Comparison of ENCODE assay signal across 10 cellular contexts in genomic region chr13:105442941-105443340, GRCh38. TPM values are rescaled to one million over a fixed set of nuclear protein-coding genes. Genes with fewer than 3 reads are reported as not detected.
DNase-seq lines count a peak whose midpoint lies in the region; ATAC-seq and TF ChIP-seq lines count a peak whose summit lies in the region.
"Had no signal": no experiment of that assay in that cellular context is flagged by ENCODE, and none has a peak within 500 bp of the region (broad histone marks: within the 10 kb centered on the region; RNA-seq: fewer than 3 reads in every experiment).

No MANE protein-coding gene starts in this region.

- TF ChIP-seq POLR2A in gastrocnemius medialis (IDR thresholded peaks at IDR 0.05) = no peak

- H3K9me3 ChIP-seq in gastrocnemius medialis = no peaks in the 10 kb centered on the region

- DNase-seq in Ammon's horn (ENCODE audit: low spot score) (peak; percentile 4), LNCaP clone FGC (ENCODE audit: low read depth) (peak; percentile 25), choroid plexus epithelial cell (ENCODE audit: low read depth) (peak; percentile 99), mucosa of gallbladder (ENCODE audit: low spot score) (peak; percentile 51), cerebellar cortex (ENCODE audit: low spot score) (no peak), gastrocnemius medialis (no peak)
- DNase-seq: NCI-H1092 had no signal

- H3K36me3 ChIP-seq in gastrocnemius medialis = no peaks in the 10 kb centered on the region

- ATAC-seq in GM19455 (IDR thresholded peaks at IDR 0.05; ENCODE audit: unreplicated experiment) = no peak
- ATAC-seq in GM19397 (IDR thresholded peaks at IDR 0.05; ENCODE audit: unreplicated experiment) = no peak
- no peak for ATAC-seq in gastrocnemius medialis

- no peaks in the 10 kb centered on the region for H3K27me3 ChIP-seq in gastrocnemius medialis

- H3K4me1 ChIP-seq in gastrocnemius medialis = no peaks in the 10 kb centered on the region

- in situ Hi-C loops in gastrocnemius medialis (cut with MboI; ENCODE audit: low sequenced_read_pairs in 4 of 4) = no loop called here

- H3K4me3 ChIP-seq in LNCaP clone FGC (ENCODE audit: low read depth, low read length) = no peak overlapping the region
- H3K4me3 ChIP-seq in choroid plexus epithelial cell (ENCODE audit: low read depth, low read length) = no peak overlapping the region
- no peak overlapping the region for H3K4me3 ChIP-seq in gastrocnemius medialis

- no peak for TF ChIP-seq CTCF in LNCaP clone FGC (IDR thresholded peaks at IDR 0.05; ENCODE audit: control insufficient read depth, extremely low read depth, insufficient read depth)
- no peak for TF ChIP-seq CTCF in choroid plexus epithelial cell (conservative IDR thresholded peaks at IDR 0.05; ENCODE audit: low read depth, low read length)
- no peak for TF ChIP-seq CTCF in gastrocnemius medialis (IDR thresholded peaks at IDR 0.05 in 4 of 5, conservative IDR thresholded peaks at IDR 0.05 in 1 of 5)

- no peak overlapping the region for H3K27ac ChIP-seq in gastrocnemius medialis

- intact Hi-C loops in gastrocnemius medialis (cut with DNase I; ENCODE audit: low total_unique reads) = no loop called here

RNA-seq across cellular contexts. Expression of gene DAOA, which starts 22.9 kb away (rescaled TPM):
- total RNA-seq in mucosa of gallbladder = not detected
- not detected for total RNA-seq in gastrocnemius medialis
- total RNA-seq: posterior vena cava had no signal

Comparison
In these comparisons a context has a peak if more than half of its experiments do, and no peak if none do; other contexts are left out.
1. DNase-seq: peak in Ammon's horn (single experiment), LNCaP clone FGC (single experiment), choroid plexus epithelial cell (single experiment) and mucosa of gallbladder (single experiment); none in cerebellar cortex (single experiment) and gastrocnemius medialis (0 of 2).